In genomic region chr1:21232044-21232443, GRCh38 we compare ENCODE assay signal across 8 cellular contexts.
DNase-seq lines count a peak whose midpoint lies in the region; ATAC-seq and TF ChIP-seq lines count a peak whose summit lies in the region.

No MANE protein-coding gene starts in this region.

- no peak overlapping the region for H3K27ac Mint-ChIP-seq in memory B cell

- H3K36me3 Mint-ChIP-seq in memory B cell: peaks cover 16% of the 10 kb centered on the region

- no peaks in the 10 kb centered on the region for H3K4me1 Mint-ChIP-seq in memory B cell

- peak; percentile 9 for DNase-seq in activated naive CD4-positive, alpha-beta T cell treated with Interleukin-2 at 50 U/mL for 16 hours
- DNase-seq in activated naive CD4-positive, alpha-beta T cell treated with anti-CD3 and anti-CD28 coated beads, Interleukin-2, amount 50 U/mL, for 16 hours: no peak
- peak; percentile 2 for DNase-seq in MV-4-11 (lab: John Stamatoyannopoulos, UW)
- DNase-seq in effector CD8-positive, alpha-beta T cell (lab: John Stamatoyannopoulos, UW): peak; percentile 20
- DNase-seq in memory B cell (ENCODE audit: low spot score in 2 of 2): peak; percentile 29 to 33

- peak; percentile 61 for TF ChIP-seq CTCF in SU-DHL-6 (IDR thresholded peaks at IDR 0.05; ENCODE audit: insufficient read depth, low read length, poor library complexity, severe bottlenecking)

- H3K27me3 Mint-ChIP-seq in memory B cell: no peaks in the 10 kb centered on the region

- H3K9me3 Mint-ChIP-seq in memory B cell: no peaks in the 10 kb centered on the region

- no peak overlapping the region for H3K4me2 ChIP-seq in SU-DHL-6 (ENCODE audit: low read depth, low read length, poor library complexity, severe bottlenecking)

- H3K27me3 ChIP-seq in SU-DHL-6 (ENCODE audit: low read length): no peaks in the 10 kb centered on the region

- ATAC-seq in memory B cell (ENCODE audit: low read depth) (peak; percentile 38), GM19397 (IDR thresholded peaks at IDR 0.05; ENCODE audit: unreplicated experiment) (no peak), HG02759 (IDR thresholded peaks at IDR 0.05; ENCODE audit: unreplicated experiment) (no peak)

- H3K9ac ChIP-seq in SU-DHL-6 (ENCODE audit: low read length): no peak overlapping the region

- H3K4me3 ChIP-seq in SU-DHL-6 (ENCODE audit: insufficient read depth, low read length, poor library complexity, severe bottlenecking): no peak overlapping the region

- no peaks in the 10 kb centered on the region for H4K20me1 ChIP-seq in SU-DHL-6 (ENCODE audit: low read depth, low read length)

- no peaks in the 10 kb centered on the region for H3K9me2 ChIP-seq in SU-DHL-6 (replicated peaks; ENCODE audit: insufficient read depth, low read length)

- H3K9me3 ChIP-seq in SU-DHL-6 (ENCODE audit: insufficient read depth, low read length): no peaks in the 10 kb centered on the region

- no peak overlapping the region for H2AFZ ChIP-seq in SU-DHL-6 (ENCODE audit: low read depth, low read length, severe bottlenecking)

- no peaks in the 10 kb centered on the region for H3F3A ChIP-seq in SU-DHL-6 (ENCODE audit: insufficient read depth)

- H3K36me3 ChIP-seq in SU-DHL-6 (ENCODE audit: low read length): no peaks in the 10 kb centered on the region

- no peaks in the 10 kb centered on the region for H3K79me2 ChIP-seq in SU-DHL-6 (ENCODE audit: insufficient read depth, low read length)

- no peak overlapping the region for H3K27ac ChIP-seq in SU-DHL-6 (ENCODE audit: low read depth, low read length)

- H3K4me3 Mint-ChIP-seq in memory B cell: no peak overlapping the region
